In genomic region chr6:67812125-67812524, GRCh38 we compare ENCODE assay signal across 7 cellular contexts.
"Had no signal": no experiment of that assay in that cellular context is flagged by ENCODE, and none has a peak within 500 bp of the region (broad histone marks: within the 10 kb centered on the region; RNA-seq: fewer than 3 reads in every experiment).

No MANE protein-coding gene starts in this region.

- H3K4me3 ChIP-seq: GM12878 had no signal

- FAIRE-seq: GM12878, GM12891, GM12892, GM18507, GM19239 had no signal

- DNase-seq: GDM1, GF-D8 had no signal

- ATAC-seq: GM12878 had no signal
